Comparison of ENCODE assay signal across 13 cellular contexts in the genomic region with DNA sequence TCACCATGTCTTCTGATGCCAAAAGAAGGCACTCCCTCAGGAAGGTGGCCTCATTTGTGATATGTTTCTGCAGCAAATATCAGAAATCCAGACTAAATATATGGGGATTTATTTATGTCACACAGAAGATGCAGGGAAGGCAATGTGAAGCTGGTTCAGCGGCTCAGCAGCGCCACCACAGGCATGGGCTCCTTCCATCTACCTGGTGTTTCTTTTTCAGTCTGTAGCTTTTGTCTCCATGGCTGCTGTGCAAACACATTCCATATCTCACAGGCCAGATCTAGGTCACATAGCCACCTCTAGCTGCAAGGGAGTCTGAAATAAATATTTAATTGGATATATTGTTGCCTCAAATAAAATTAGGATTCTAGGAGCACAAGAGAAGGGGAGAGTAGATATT.
A peak's percentile ranks its signal among the peaks of the same experiment; 100 is the strongest.
DNase-seq lines count a peak whose midpoint lies in the region; ATAC-seq, FAIRE-seq and TF ChIP-seq lines count a peak whose summit lies in the region.
"Had no signal": no experiment of that assay in that cellular context is flagged by ENCODE, and none has a peak within 500 bp of the region (broad histone marks: within the 10 kb centered on the region; RNA-seq: fewer than 3 reads in every experiment).

No MANE protein-coding gene starts in this region.

- H3K9me3 ChIP-seq in HepG2 (ENCODE audit: low read length) (peaks cover 21% of the 10 kb centered on the region), right lobe of liver (peaks cover 0 to 5% (median 0%) of the 10 kb centered on the region in 4 donors), H1 (ENCODE audit: insufficient read depth in 2 of 2, low read depth in 1 of 2, low read length in 1 of 2) (peaks cover 6 to 7% of the 10 kb centered on the region in 2 experiments; a peak in 2 of 4 replicates)
- H3K9me3 ChIP-seq: HAP-1 had no signal

- no peak overlapping the region for H4K5ac ChIP-seq in H1 (ENCODE audit: insufficient read length, low read depth, low read length)

- no peak overlapping the region for H2AK5ac ChIP-seq in H1 (ENCODE audit: low read depth, low read length)

- no TSS peak for BruUV-seq in HepG2 (replicated peaks; lab: Mats Ljungman, UMichigan)

- H3K27ac ChIP-seq in HepG2 (ENCODE audit: extremely low read length, insufficient read depth, low read length) (no peak overlapping the region), right lobe of liver (no peak overlapping the region), H1 (ENCODE audit: low read depth, low read length) (no peak overlapping the region)
- H3K27ac ChIP-seq: epithelial cell of prostate, SK-N-MC had no signal

- WGBS in HepG2 (ENCODE audit: low lambda C conversion rate): 4% methylated on average over 2 of the region's 2 CpGs
- WGBS in right lobe of liver (ENCODE audit: insufficient coverage, low coverage, low lambda C conversion rate, missing lambda C conversion rate): 41% methylated on average over 2 of the region's 2 CpGs
- WGBS in H1 (ENCODE audit: extremely low coverage in 1 of 2, insufficient coverage in 1 of 2, insufficient read length in 1 of 2, insufficient replicate concordance in 2 of 2, low coverage in 1 of 2, low lambda C conversion rate in 2 of 2, missing lambda C conversion rate in 1 of 2), 2 experiments: 34% methylated on average over 2 of the region's 2 CpGs; no CpG with 5 or more reads in 1 of the 2 experiments

- no peak overlapping the region for H3K4ac ChIP-seq in H1 (replicated peaks; ENCODE audit: insufficient read length, low read depth, low read length)

- H3K79me2 ChIP-seq in HepG2 (ENCODE audit: insufficient read depth, low read length) (no peaks in the 10 kb centered on the region), H1 (ENCODE audit: control insufficient read depth in 1 of 2, insufficient read depth in 2 of 2, low read length in 2 of 2) (no peaks in the 10 kb centered on the region)

- no peaks in the 10 kb centered on the region for H4K20me1 ChIP-seq in HepG2 (ENCODE audit: insufficient read depth, low read length)
- no peaks in the 10 kb centered on the region for H4K20me1 ChIP-seq in H1 (replicated peaks in 1 of 2; ENCODE audit: control insufficient read depth in 1 of 2, insufficient read depth in 2 of 2, low read length in 2 of 2)

- H3K14ac ChIP-seq in H1 (ENCODE audit: insufficient read length): no peak overlapping the region

- no peaks in the 10 kb centered on the region for H3K79me1 ChIP-seq in H1 (ENCODE audit: low read depth, low read length)

- H3K9ac ChIP-seq in HepG2 (ENCODE audit: insufficient read depth, low read depth, low read length) (no peak overlapping the region), H1 (replicated peaks in 1 of 4; ENCODE audit: extremely low read depth in 1 of 4, low read depth in 3 of 4, low read length in 3 of 4) (no peak overlapping the region)

- TF ChIP-seq CTCF in HepG2 (CRISPR knock-in tag; IDR thresholded peaks at IDR 0.05) (0 out of 2 replicates have a peak, but pooled peaks have one; percentile 23), right lobe of liver (IDR thresholded peaks at IDR 0.05) (no peak), H1 (IDR thresholded peaks at IDR 0.05; ENCODE audit: control extremely low read depth in 1 of 3, insufficient read depth in 1 of 3, low read depth in 1 of 3, low read length in 3 of 3) (peak; percentile 52 to 91 (median 82))

- POLR2A ChIA-PET in HepG2 (lab: Yijun Ruan, JAX) (no interaction called here), H1 (lab: Charles Lee; ENCODE audit: partially characterized antibody) (no interaction called here)

- in situ Hi-C loops in HepG2 (cut with HindIII; ENCODE audit: extremely low pct_ligation_motif_present, low pct_unique_long_range_greater_than_20kb): no loop called here

- TF ChIP-seq EP300 in HepG2 (IDR thresholded peaks at IDR 0.05; ENCODE audit: low read depth in 2 of 2, low read length in 2 of 2) (no peak), HepG2 (CRISPR knock-in tag; IDR thresholded peaks at IDR 0.05; ENCODE audit: borderline replicate concordance) (no peak), H1 (IDR thresholded peaks at IDR 0.05; ENCODE audit: borderline replicate concordance in 1 of 2, low read depth in 2 of 2, low read length in 2 of 2) (0 out of 3 replicates have a peak, but pooled peaks of 1 of the 2 experiments have one; percentile 54)

- DNase-seq in HepG2 (ENCODE audit: low spot score) (peak; percentile 2), right lobe of liver (no peak), LHCN-M2 (ENCODE audit: low read depth) (peak; percentile 19), H1 (ENCODE audit: low read depth in 1 of 2, low spot score in 2 of 2) (peak; percentile 17 to 52), NCI-H2029 treated with DMSO at 0.1 percent for 48 hours (lab: John Stamatoyannopoulos, UW) (no peak), DMS153 (lab: John Stamatoyannopoulos, UW) (no peak), NCI-H524 (lab: John Stamatoyannopoulos, UW) (no peak)
- no peak for DNase-seq in stimulated activated CD4-positive, alpha-beta T cell treated with anti-CD3 and anti-CD28 coated beads, Interleukin-2, amount 100 ng/mL, for 24 hours
- DNase-seq: activated CD8-positive, alpha-beta T cell treated with anti-CD3 and anti-CD28 coated beads, Interleukin-2, amount 10 ng/mL, durations not matched to agents 7 days and 5 days; NCI-H1930 had no signal

- no peak overlapping the region for H3K23ac ChIP-seq in H1 (ENCODE audit: insufficient read length)

- H3K36me3 ChIP-seq in HepG2 (replicated peaks in 1 of 2; ENCODE audit: control insufficient read depth in 1 of 2, insufficient read depth in 2 of 2, low read length in 2 of 2): no peaks in the 10 kb centered on the region
- no peaks in the 10 kb centered on the region for H3K36me3 ChIP-seq in right lobe of liver
- no peaks in the 10 kb centered on the region for H3K36me3 ChIP-seq in H1 (ENCODE audit: control insufficient read depth in 2 of 4, insufficient read depth in 4 of 4, low read length in 3 of 4)
- H3K36me3 ChIP-seq: HAP-1 had no signal

- TF ChIP-seq RAD21 in HepG2 (CRISPR knock-in tag; IDR thresholded peaks at IDR 0.05) (no peak), H1 (IDR thresholded peaks at IDR 0.05 in 1 of 2, conservative IDR thresholded peaks at IDR 0.05 in 1 of 2; ENCODE audit: low read depth in 2 of 2, low read length in 2 of 2) (peak; percentile 67 to 70)

- H3K27me3 ChIP-seq in HepG2 (ENCODE audit: control insufficient read depth in 1 of 2, insufficient read depth in 2 of 2, low read length in 2 of 2): no peaks in the 10 kb centered on the region
- no peaks in the 10 kb centered on the region for H3K27me3 ChIP-seq in right lobe of liver
- peaks cover 0 to 1% (median 0%) of the 10 kb centered on the region in 4 experiments; a peak in 1 of 7 replicates for H3K27me3 ChIP-seq in H1 (replicated peaks in 1 of 4; ENCODE audit: control insufficient read depth in 3 of 4, extremely low read depth in 1 of 4, insufficient read depth in 3 of 4, low read length in 3 of 4)

- H2AFZ ChIP-seq in HepG2 (ENCODE audit: low read length): no peak overlapping the region
- no peak overlapping the region for H2AFZ ChIP-seq in H1 (ENCODE audit: low read length)

- H2BK15ac ChIP-seq in H1 (ENCODE audit: low read length): no peak overlapping the region

- H4K8ac ChIP-seq in H1 (ENCODE audit: extremely low read depth, insufficient read depth, low read length): no peak overlapping the region

- CTCF ChIA-PET in HepG2 (lab: Yijun Ruan, JAX; ENCODE audit: low intra/inter-chr PET ratio, low total read pairs) (no interaction called here), H1 (lab: Charles Lee; ENCODE audit: partially characterized antibody) (interaction anchor here (0.5 to 4.1 kb wide), 24 partner anchors 12 to 392 kb away, joined by 3 to 33 read pairs (median 4); no protein-coding TSS in a partner anchor)

- H4K91ac ChIP-seq in H1 (replicated peaks; ENCODE audit: insufficient read length, low read length): no peak overlapping the region

- TF ChIP-seq POLR2A in HepG2 (IDR thresholded peaks at IDR 0.05; ENCODE audit: insufficient read depth in 1 of 2, low read depth in 2 of 2, low read length in 2 of 2) (no peak), right lobe of liver (IDR thresholded peaks at IDR 0.05) (no peak), H1 (IDR thresholded peaks at IDR 0.05; ENCODE audit: control extremely low read depth in 1 of 2, low read depth in 2 of 2, low read length in 2 of 2) (no peak)

- H2BK120ac ChIP-seq in H1 (replicated peaks; ENCODE audit: low read depth, low read length): no peak overlapping the region

- H3K4me2 ChIP-seq in HepG2 (ENCODE audit: low read depth, low read length) (no peak overlapping the region), H1 (ENCODE audit: insufficient read depth in 1 of 2, low read depth in 2 of 2, low read length in 2 of 2) (no peak overlapping the region)

- no peak overlapping the region for H3K56ac ChIP-seq in H1 (replicated peaks; ENCODE audit: insufficient read length, low read depth, low read length)

- no peak overlapping the region for H2BK5ac ChIP-seq in H1 (ENCODE audit: low read depth, low read length)

- H2BK20ac ChIP-seq in H1 (ENCODE audit: low read length): no peak overlapping the region

- intact Hi-C loops in HepG2 (cut with micrococcal nuclease; ENCODE audit: unreplicated experiment) (no loop called here), right lobe of liver (cut with DNase I) (no loop called here)

- no peak overlapping the region for H3K4me3 ChIP-seq in HepG2 (replicated peaks in 1 of 3; ENCODE audit: insufficient read depth in 1 of 3, low read depth in 2 of 3, low read length in 3 of 3)
- H3K4me3 ChIP-seq in right lobe of liver: no peak overlapping the region
- H3K4me3 ChIP-seq in H1 (ENCODE audit: extremely low read depth in 1 of 4, insufficient read depth in 2 of 4, low read depth in 3 of 4, low read length in 4 of 4): no peak overlapping the region
- H3K4me3 ChIP-seq: HAP-1, SK-N-MC had no signal

- FAIRE-seq in HepG2 (lab: Jason Lieb, UNC) (no peak), H1 (lab: Jason Lieb, UNC) (no peak)

- ATAC-seq in HepG2: peak; percentile 33; the same call in 1 of the 3 replicates
- no peak for ATAC-seq in right lobe of liver
- ATAC-seq: activated CD8-positive, alpha-beta T cell treated with anti-CD3 and anti-CD28 coated beads, Interleukin-2, amount 10 ng/mL, durations not matched to agents 7 days and 5 days had no signal

- H3K4me1 ChIP-seq in HepG2 (ENCODE audit: insufficient read depth, low read length) (no peaks in the 10 kb centered on the region), right lobe of liver (no peaks in the 10 kb centered on the region), H1 (replicated peaks in 1 of 4; ENCODE audit: control insufficient read depth in 3 of 4, insufficient read depth in 4 of 4, low read length in 3 of 4) (no peaks in the 10 kb centered on the region)
- H3K4me1 ChIP-seq: HAP-1 had no signal

- no peak overlapping the region for H3K18ac ChIP-seq in H1 (ENCODE audit: extremely low read depth, low read length)

- no peak overlapping the region for H2BK12ac ChIP-seq in H1 (ENCODE audit: low read depth, low read length)

- no peaks in the 10 kb centered on the region; the same call in 1 of the 2 replicates for H3K23me2 ChIP-seq in H1 (ENCODE audit: low read depth, low read length)

TF ChIP-seq in H1, 55 proteins besides CTCF, POLR2A, EP300 and RAD21:
- TF ChIP-seq EZH2 (IDR thresholded peaks at IDR 0.05; ENCODE audit: low read depth, low read length, severe bottlenecking) (no peak), RNF2 (IDR thresholded peaks at IDR 0.05; ENCODE audit: borderline replicate concordance, low read depth, low read length, missing control alignments, poor library complexity, severe bottlenecking) (no peak), TEAD4 (IDR thresholded peaks at IDR 0.05; ENCODE audit: low read depth, low read length) (peak; percentile 46; the same call in 1 of the 2 replicates)

Comparison
In these comparisons a context has a peak if more than half of its experiments do, and no peak if none do; other contexts are left out.
1. DNase-seq: peak in HepG2 (single experiment), LHCN-M2 (single experiment) and H1 (2 of 2); none in right lobe of liver (0 of 3), NCI-H2029 treated with DMSO at 0.1 percent for 48 hours (single experiment), DMS153 (single experiment), stimulated activated CD4-positive, alpha-beta T cell treated with anti-CD3 and anti-CD28 coated beads, Interleukin-2, amount 100 ng/mL, for 24 hours (0 of 2) and NCI-H524 (0 of 2).
2. CTCF ChIP-seq: peak in HepG2 (single experiment) and H1 (3 of 3); none in right lobe of liver (0 of 4).